13 cellular contexts compared by ENCODE assay signal in genomic region chr9:105401651-105402050, GRCh38. TPM values are rescaled to one million over a fixed set of nuclear protein-coding genes. Genes with fewer than 3 reads are reported as not detected.
A peak's percentile ranks its signal among the peaks of the same experiment; 100 is the strongest.
DNase-seq lines count a peak whose midpoint lies in the region; ATAC-seq and TF ChIP-seq lines count a peak whose summit lies in the region.
"Had no signal": no experiment of that assay in that cellular context is flagged by ENCODE, and none has a peak within 500 bp of the region (broad histone marks: within the 10 kb centered on the region; RNA-seq: fewer than 3 reads in every experiment).

No MANE protein-coding gene starts in this region.

- H3K79me2 ChIP-seq in hepatocyte, result no peaks in the 10 kb centered on the region

- H3K4me3 ChIP-seq in A673 (ENCODE audit: low read depth, low read length, poor library complexity, severe bottlenecking) (no peak overlapping the region), WERI-Rb-1 (ENCODE audit: low read depth, low read length) (no peak overlapping the region; the same call in 1 of the 2 replicates), hepatocyte (no peak overlapping the region)

- H2AFZ ChIP-seq in hepatocyte, result no peak overlapping the region

- no peak overlapping the region for H3K4me2 ChIP-seq in hepatocyte

- H3K9me2 ChIP-seq in hepatocyte (replicated peaks; ENCODE audit: insufficient read depth), result no peaks in the 10 kb centered on the region

- no peak for ATAC-seq in omental fat pad (ENCODE audit: low FRiP score)

- H3K36me3 ChIP-seq in A673 (ENCODE audit: insufficient read depth, low read length, poor library complexity, severe bottlenecking), result no peaks in the 10 kb centered on the region
- no peaks in the 10 kb centered on the region for H3K36me3 ChIP-seq in WERI-Rb-1
- H3K36me3 ChIP-seq in hepatocyte (replicated peaks; ENCODE audit: insufficient read depth, low read depth), result no peaks in the 10 kb centered on the region

- no TSS peak for BruUV-seq in A673 (replicated peaks; lab: Mats Ljungman, UMichigan)

- H3K9me3 ChIP-seq in A673 (ENCODE audit: low read depth, low read length, poor library complexity, severe bottlenecking) (no peaks in the 10 kb centered on the region), WERI-Rb-1 (ENCODE audit: severe bottlenecking) (no peaks in the 10 kb centered on the region), hepatocyte (ENCODE audit: low read depth) (no peaks in the 10 kb centered on the region)

- POLR2A ChIA-PET in A673 (lab: Charles Lee; ENCODE audit: low non-redundant PET), result no interaction called here

- H3K4me1 ChIP-seq in A673 (ENCODE audit: insufficient read depth, low read length, poor library complexity, severe bottlenecking) (no peaks in the 10 kb centered on the region), hepatocyte (ENCODE audit: insufficient read depth) (no peaks in the 10 kb centered on the region)

- intact Hi-C loops in A673 (cut with micrococcal nuclease; ENCODE audit: unreplicated experiment), result no loop called here

- no peaks in the 10 kb centered on the region for H4K20me1 ChIP-seq in hepatocyte (ENCODE audit: insufficient read depth, poor library complexity, severe bottlenecking)

- DNase-seq in A673 (ENCODE audit: low spot score), result peak; percentile 22
- DNase-seq in HCEC 1CT, result peak; percentile 41
- peak; percentile 92 for DNase-seq in WERI-Rb-1
- no peak for DNase-seq in hepatocyte (ENCODE audit: low spot score)
- DNase-seq in germinal center (ENCODE audit: low spot score), result no peak
- no peak for DNase-seq in CD1c-positive myeloid dendritic cell (ENCODE audit: extremely low spot score)
- DNase-seq in omental fat pad (ENCODE audit: low spot score), result no peak
- DNase-seq in HUDEP-2 (lab: John Stamatoyannopoulos, UW; ENCODE audit: unreplicated experiment in 76 of 76), result no peak
- DNase-seq: activated CD8-positive, alpha-beta memory T cell treated with anti-CD3 and anti-CD28 coated beads, Interleukin-2, amount 50 U/mL, for 4 hours; CD4-positive, CD25-positive, alpha-beta regulatory T cell; MM.1S; occipital lobe; stimulated activated CD4-positive, alpha-beta T cell treated with anti-CD3 and anti-CD28 coated beads, Interleukin-2, amount 100 ng/mL, for 48 hours had no signal

- H3K27me3 ChIP-seq in A673 (replicated peaks; ENCODE audit: insufficient read depth, low read depth, low read length, poor library complexity) (peaks cover 2% of the 10 kb centered on the region), WERI-Rb-1 (ENCODE audit: insufficient read depth, low read depth, severe bottlenecking) (no peaks in the 10 kb centered on the region), hepatocyte (no peaks in the 10 kb centered on the region)

- CTCF ChIA-PET in A673 (lab: Charles Lee), result interaction anchor here (0.5 kb wide), 1 partner anchor 645 kb away, joined by 4 read pairs; no protein-coding TSS in a partner anchor

- H3K27ac ChIP-seq in A673 (ENCODE audit: low read depth, low read length, poor library complexity, severe bottlenecking) (no peak overlapping the region), WERI-Rb-1 (peak overlapping the region; percentile 67), hepatocyte (no peak overlapping the region)

- TF ChIP-seq CTCF in A673 (conservative IDR thresholded peaks at IDR 0.05; ENCODE audit: low read depth, low read length) (0 out of 2 replicates have a peak, but pooled peaks have one; percentile 16), WERI-Rb-1 (IDR thresholded peaks at IDR 0.05; ENCODE audit: low read depth, low read length) (peak; percentile 11; the same call in 1 of the 2 replicates), hepatocyte (IDR thresholded peaks at IDR 0.05; ENCODE audit: poor library complexity) (peak; percentile 34), omental fat pad (IDR thresholded peaks at IDR 0.05) (no peak)

- 55% methylated on average over 3 of the region's 3 CpGs for WGBS in hepatocyte (ENCODE audit: low lambda C conversion rate, missing lambda C conversion rate)

RNA-seq across cellular contexts. Expression of gene FSD1L, which starts 46.2 kb away (rescaled TPM):
- total RNA-seq in A673 (2021) (9.1 and 9.8 TPM in 2 replicates), hepatocyte (7.3 and 9.3 TPM in 2 replicates), omental fat pad (1 to 10 TPM; 2.9 to 9.5 (median 6.0) TPM)
- polyA plus RNA-seq in hepatocyte, result 1.1 and 2.5 TPM in 2 replicates

Comparison
In these comparisons a context has a peak if more than half of its experiments do, and no peak if none do; other contexts are left out.
1. DNase-seq: peak in A673 (single experiment), HCEC 1CT (single experiment) and WERI-Rb-1 (single experiment); none in hepatocyte (single experiment), germinal center (single experiment), CD1c-positive myeloid dendritic cell (single experiment), omental fat pad (single experiment) and HUDEP-2 (0 of 76).
2. CTCF ChIP-seq: peak in A673 (single experiment), WERI-Rb-1 (single experiment) and hepatocyte (single experiment); none in omental fat pad (0 of 3).